Comparison of ENCODE assay signal across 27 cellular contexts in genomic region chr11:106480581-106481185, GRCh38.
DNase-seq lines count a peak whose midpoint lies in the region; ATAC-seq, FAIRE-seq and TF ChIP-seq lines count a peak whose summit lies in the region.
"Had no signal": no experiment of that assay in that cellular context is flagged by ENCODE, and none has a peak within 500 bp of the region (broad histone marks: within the 10 kb centered on the region; RNA-seq: fewer than 3 reads in every experiment).

No MANE protein-coding gene starts in this region.

- H3K27me3 ChIP-seq in gastrocnemius medialis = no peaks in the 10 kb centered on the region
- H3K27me3 ChIP-seq: heart left ventricle, vagina had no signal

- peak overlapping the region in 1 of 2 experiments; percentile 44; a peak in 1 of 6 replicates for H3K27ac ChIP-seq in A549
- no peak overlapping the region for H3K27ac ChIP-seq in gastrocnemius medialis
- H3K27ac ChIP-seq: heart left ventricle, SK-N-MC, thoracic aorta, vagina had no signal

- POLR2A ChIA-PET in A549 (lab: Yijun Ruan, JAX) = no interaction called here

- intact Hi-C loops in gastrocnemius medialis (cut with DNase I; ENCODE audit: low total_unique reads) = no loop called here

- no peak overlapping the region for H3K4me3 ChIP-seq in A549
- no peak overlapping the region for H3K4me3 ChIP-seq in epithelial cell of proximal tubule (ENCODE audit: low read depth, low read length)
- no peak overlapping the region for H3K4me3 ChIP-seq in gastrocnemius medialis
- H3K4me3 ChIP-seq: heart left ventricle, SK-N-MC, thoracic aorta, vagina had no signal

- TF ChIP-seq POLR2A in A549 (IDR thresholded peaks at IDR 0.05; ENCODE audit: low read length) (no peak), gastrocnemius medialis (IDR thresholded peaks at IDR 0.05) (no peak)

- no peak for TF ChIP-seq CTCF in A549 (IDR thresholded peaks at IDR 0.05)
- no peak for TF ChIP-seq CTCF in epithelial cell of proximal tubule (conservative IDR thresholded peaks at IDR 0.05; ENCODE audit: low read depth, low read length)
- TF ChIP-seq CTCF in gastrocnemius medialis (IDR thresholded peaks at IDR 0.05 in 4 of 5, conservative IDR thresholded peaks at IDR 0.05 in 1 of 5) = no peak

- in situ Hi-C loops in gastrocnemius medialis (cut with MboI; ENCODE audit: low sequenced_read_pairs in 4 of 4) = no loop called here

- DNase-seq in A549 (ENCODE audit: low read depth in 1 of 2, low spot score in 1 of 2) (no peak), LHCN-M2 (ENCODE audit: low read depth) (peak; percentile 57), epithelial cell of proximal tubule (ENCODE audit: low read depth) (peak; percentile 58), myocyte (ENCODE audit: low read depth) (peak; percentile 43), GM19240 (ENCODE audit: insufficient read length, low spot score) (no peak), gastrocnemius medialis (no peak), SHP77 (lab: John Stamatoyannopoulos, UW) (no peak)
- DNase-seq: activated CD4-positive, alpha-beta T cell treated with anti-CD3 and anti-CD28 coated beads for 4 hours; activated CD8-positive, alpha-beta memory T cell treated with anti-CD3 and anti-CD28 coated beads for 24 hours; activated effector memory CD4-positive, alpha-beta T cell treated with Interleukin-2 at 50 U/mL for 16 hours; activated naive CD8-positive, alpha-beta T cell treated with anti-CD3 and anti-CD28 coated beads for 36 hours; CD8-positive, alpha-beta T cell; DMS153; heart left ventricle; KBM-7; mammary epithelial cell; NCI-H1436 treated with DMSO at 0.1 percent for 48 hours; NCI-H446; NCI-H774; RPMI8226; T-helper 2 cell had no signal

- CTCF ChIA-PET in A549 (lab: Yijun Ruan, JAX) = no interaction called here

- TF ChIP-seq EP300 in A549 (IDR thresholded peaks at IDR 0.05) = 0 out of 5 replicates have a peak, but pooled peaks of 1 of the 2 experiments have one; percentile 19

- H3K4me1 ChIP-seq in A549 (peaks cover 22% of the 10 kb centered on the region; the same call in 2 of the 3 replicates), gastrocnemius medialis (no peaks in the 10 kb centered on the region)
- H3K4me1 ChIP-seq: heart left ventricle, vagina had no signal

- TF ChIP-seq RAD21 in A549 (conservative IDR thresholded peaks at IDR 0.05 in 1 of 2, IDR thresholded peaks at IDR 0.05 in 1 of 2) = no peak

- no peak for FAIRE-seq in A549 (lab: Jason Lieb, UNC)
- FAIRE-seq: A204.1 had no signal

- ATAC-seq in A549 = no peak
- no peak for ATAC-seq in HG03520 (IDR thresholded peaks at IDR 0.05; ENCODE audit: unreplicated experiment)
- ATAC-seq in gastrocnemius medialis = no peak
- ATAC-seq: CD8-positive, alpha-beta T cell; HCT116; heart left ventricle had no signal

- peak overlapping the region; percentile 16; the same call in 2 of the 3 replicates for H3K4me2 ChIP-seq in A549

- H3K9me3 ChIP-seq in A549 (no peaks in the 10 kb centered on the region), gastrocnemius medialis (no peaks in the 10 kb centered on the region)
- H3K9me3 ChIP-seq: heart left ventricle, thoracic aorta, vagina had no signal

- WGBS in A549 (ENCODE audit: missing lambda C conversion rate) = 38% methylated on average over 1 of the region's 1 CpG

- H3K36me3 ChIP-seq in gastrocnemius medialis = no peaks in the 10 kb centered on the region
- H3K36me3 ChIP-seq: heart left ventricle, thoracic aorta, vagina had no signal

TF ChIP-seq in A549, 52 proteins besides CTCF, POLR2A, EP300 and RAD21:
- TF ChIP-seq CBX2 (IDR thresholded peaks at IDR 0.05; ENCODE audit: borderline replicate concordance, low read depth) (no peak), PBX3 (IDR thresholded peaks at IDR 0.05) (no peak), TP53 (CRISPR knock-in tag; IDR thresholded peaks at IDR 0.05) (no peak), RFX5 (IDR thresholded peaks at IDR 0.05) (no peak), CBX8 (IDR thresholded peaks at IDR 0.05) (no peak), REST (IDR thresholded peaks at IDR 0.05) (no peak), HOXB13 (CRISPR knock-in tag; IDR thresholded peaks at IDR 0.05; ENCODE audit: low read depth) (no peak), HMGXB4 (CRISPR knock-in tag; IDR thresholded peaks at IDR 0.05; ENCODE audit: borderline replicate concordance) (no peak), MAFK (IDR thresholded peaks at IDR 0.05; ENCODE audit: partially characterized antibody) (no peak), KDM1A (IDR thresholded peaks at IDR 0.05; ENCODE audit: low read depth) (no peak), FOSL2 (IDR thresholded peaks at IDR 0.05) (no peak), FOSL2 (CRISPR knock-in tag; IDR thresholded peaks at IDR 0.05) (no peak), KDM5A (IDR thresholded peaks at IDR 0.05) (no peak), CHD4 (IDR thresholded peaks at IDR 0.05; ENCODE audit: borderline replicate concordance) (no peak), ESRRA (IDR thresholded peaks at IDR 0.05; ENCODE audit: borderline replicate concordance, low read length) (no peak), MAZ (IDR thresholded peaks at IDR 0.05; ENCODE audit: borderline replicate concordance, low read depth, low read length) (no peak), NPAS2 (CRISPR knock-in tag; IDR thresholded peaks at IDR 0.05; ENCODE audit: borderline replicate concordance) (no peak), HES2 (IDR thresholded peaks at IDR 0.05) (no peak), GATA3 (IDR thresholded peaks at IDR 0.05; ENCODE audit: borderline replicate concordance) (no peak), RNF2 (IDR thresholded peaks at IDR 0.05; ENCODE audit: borderline replicate concordance, low read depth) (no peak), FOXS1 (CRISPR knock-in tag; IDR thresholded peaks at IDR 0.05) (no peak)

Comparison
In these comparisons a context has a peak if more than half of its experiments do, and no peak if none do; other contexts are left out.
1. DNase-seq: peak in LHCN-M2 (single experiment), epithelial cell of proximal tubule (single experiment) and myocyte (single experiment); none in A549 (0 of 2), GM19240 (single experiment), gastrocnemius medialis (0 of 2) and SHP77 (0 of 2).